ENCODE assay signal across 28 cellular contexts in the genomic region with DNA sequence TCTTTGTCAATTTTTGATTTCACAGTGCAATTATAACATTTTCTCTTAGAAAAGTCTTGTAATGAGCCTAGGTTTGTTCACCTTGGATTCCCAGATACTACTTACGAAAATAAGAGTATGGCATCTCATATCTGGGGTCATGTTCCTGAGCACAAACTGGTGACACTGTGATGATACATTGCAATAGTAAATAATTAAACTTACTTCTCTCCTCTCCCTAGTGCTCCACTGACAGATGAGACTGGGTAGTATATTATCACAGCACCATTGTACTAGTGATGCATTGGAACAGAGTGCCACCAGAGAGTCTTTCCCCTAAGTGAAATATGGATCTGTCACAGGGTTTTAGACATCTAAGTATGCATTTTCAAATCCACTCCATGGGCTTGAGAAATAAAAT.
"Had no signal": no experiment of that assay in that cellular context is flagged by ENCODE, and none has a peak within 500 bp of the region (broad histone marks: within the 10 kb centered on the region; RNA-seq: fewer than 3 reads in every experiment).

No MANE protein-coding gene starts in this region.

- DNase-seq: colonic mucosa; cortex of kidney; dermis blood vessel endothelial cell; dorsolateral prefrontal cortex; effector CD4-positive, alpha-beta T cell; effector CD8-positive, alpha-beta T cell; effector memory CD4-positive, alpha-beta T cell; effector memory CD8-positive, alpha-beta T cell; endodermal cell; erythroblast; esophagus squamous epithelium; foreskin fibroblast; foreskin keratinocyte; foreskin melanocyte; gastrocnemius medialis; glutamatergic neuron; head of caudate nucleus; heart left ventricle; heart right ventricle had no signal

- H3K27ac ChIP-seq: colonic mucosa, coronary artery, dorsolateral prefrontal cortex, epithelial cell of prostate, esophagus muscularis mucosa, esophagus squamous epithelium, foreskin keratinocyte, gastrocnemius medialis, gastroesophageal sphincter, heart left ventricle, heart right ventricle had no signal

- H3K4me1 ChIP-seq: colonic mucosa, esophagus muscularis mucosa, esophagus squamous epithelium, foreskin keratinocyte, gastrocnemius medialis, gastroesophageal sphincter, heart left ventricle had no signal

- FAIRE-seq: colon, endometrium, endothelial cell of umbilical vein, frontal cortex had no signal

- H3K9me3 ChIP-seq: colonic mucosa, esophagus muscularis mucosa, esophagus squamous epithelium, gastrocnemius medialis, gastroesophageal sphincter had no signal

- H3K36me3 ChIP-seq: colonic mucosa, esophagus muscularis mucosa, esophagus squamous epithelium, gastrocnemius medialis, gastroesophageal sphincter, heart left ventricle, heart right ventricle had no signal

- H3K27me3 ChIP-seq: colonic mucosa, dorsolateral prefrontal cortex, esophagus muscularis mucosa, esophagus squamous epithelium, foreskin keratinocyte, gastrocnemius medialis, gastroesophageal sphincter, heart left ventricle, heart right ventricle had no signal

- ATAC-seq: effector memory CD8-positive, alpha-beta T cell; esophagus mucosa; foreskin keratinocyte; gastrocnemius medialis; gastroesophageal sphincter; heart left ventricle had no signal

- H3K4me3 ChIP-seq: colonic mucosa, coronary artery, dorsolateral prefrontal cortex, esophagus muscularis mucosa, esophagus squamous epithelium, gastrocnemius medialis, gastroesophageal sphincter, heart left ventricle, heart right ventricle had no signal
